In the genomic region with DNA sequence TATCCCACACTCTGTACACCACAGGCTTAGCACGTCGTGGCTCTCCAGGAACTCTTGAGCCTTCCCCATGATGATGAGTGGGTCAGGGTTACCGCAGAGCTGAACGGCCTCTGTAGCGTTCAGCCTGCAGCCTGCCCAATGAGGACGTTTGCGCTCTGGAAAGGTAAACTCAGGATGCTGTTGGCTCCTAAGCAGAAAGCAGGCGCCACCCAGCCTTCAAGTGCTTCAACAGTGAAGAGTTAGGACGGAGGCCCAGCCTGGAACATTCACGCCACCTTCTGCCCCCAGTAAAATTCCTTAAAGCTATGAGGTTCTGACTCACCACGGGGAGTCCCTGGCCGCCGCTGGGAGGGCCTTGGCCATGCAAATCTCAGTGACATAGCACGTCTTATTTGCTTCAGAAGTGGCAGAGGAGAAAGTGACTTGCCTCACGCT, we compare ENCODE assay signal across 8 cellular contexts.
DNase-seq lines count a peak whose midpoint lies in the region; ATAC-seq and TF ChIP-seq lines count a peak whose summit lies in the region.

No MANE protein-coding gene starts in this region.

- H3K36me3 Mint-ChIP-seq in neural progenitor cell, result peaks cover 26% of the 10 kb centered on the region

- CTCF ChIA-PET in HEK293T (lab: Yijun Ruan, JAX), result interaction anchor here (0.6 kb wide), 1 partner anchor 313 kb away, joined by 4 read pairs; no protein-coding TSS in a partner anchor

- POLR2A ChIA-PET in HEK293T (lab: Yijun Ruan, JAX), result no interaction called here

- peaks cover 14% of the 10 kb centered on the region for H3F3A ChIP-seq in neural progenitor cell (ENCODE audit: low read depth)

- in situ Hi-C loops in G401 (cut with HindIII; ENCODE audit: low sequenced_read_pairs), result no loop called here

- no peak overlapping the region for H3K9ac ChIP-seq in HUES48 (ENCODE audit: low read depth, low read length)
- no peak overlapping the region for H3K9ac ChIP-seq in neural progenitor cell

- peaks cover 26% of the 10 kb centered on the region for H3K4me1 Mint-ChIP-seq in neural progenitor cell

- peaks cover 15% of the 10 kb centered on the region for H3K36me3 ChIP-seq in HUES48 (ENCODE audit: control insufficient read depth, insufficient read depth, low read length)
- H3K36me3 ChIP-seq in neural progenitor cell, result no peaks in the 10 kb centered on the region

- peaks cover 7% of the 10 kb centered on the region for H3K27me3 Mint-ChIP-seq in neural progenitor cell (ENCODE audit: insufficient read depth, low read depth)

- H3K9me3 ChIP-seq in HUES48 (ENCODE audit: control insufficient read depth, insufficient read depth, low read length) (no peaks in the 10 kb centered on the region), neural progenitor cell (ENCODE audit: low read depth) (no peaks in the 10 kb centered on the region)

- no peak for TF ChIP-seq CTCF in neural progenitor cell (IDR thresholded peaks at IDR 0.05)

- peaks cover 4% of the 10 kb centered on the region for H4K20me1 ChIP-seq in neural progenitor cell (ENCODE audit: low read depth)

- H3K27ac ChIP-seq in HUES48 (ENCODE audit: low read depth, low read length) (peak overlapping the region; percentile 77), neural progenitor cell (no peak overlapping the region)

- H3K9me3 Mint-ChIP-seq in neural progenitor cell, result no peaks in the 10 kb centered on the region

- DNase-seq in G401 (ENCODE audit: low spot score) (peak; percentile 71), dermis blood vessel endothelial cell (peak; percentile 18), neural progenitor cell (ENCODE audit: low spot score) (peak; percentile 49), GF-D8 (lab: John Stamatoyannopoulos, UW) (no peak), HEK293T (ENCODE audit: extremely low spot score) (no peak), D341Med (ENCODE audit: low spot score) (no peak)

- no peak overlapping the region for H2AFZ ChIP-seq in neural progenitor cell (replicated peaks)

- no peak overlapping the region for H3K27ac Mint-ChIP-seq in neural progenitor cell

- peaks cover 7% of the 10 kb centered on the region; the same call in 1 of the 2 replicates for H3K4me1 ChIP-seq in HUES48 (ENCODE audit: control insufficient read depth, insufficient read depth, low read length)
- H3K4me1 ChIP-seq in neural progenitor cell, result peaks cover 9% of the 10 kb centered on the region

- H3K4me3 Mint-ChIP-seq in neural progenitor cell, result no peak overlapping the region

- no peak for ATAC-seq in HG02852 (IDR thresholded peaks at IDR 0.05; ENCODE audit: unreplicated experiment)

- H3K27me3 ChIP-seq in HUES48 (ENCODE audit: control insufficient read depth, insufficient read depth, low read length) (no peaks in the 10 kb centered on the region), neural progenitor cell (no peaks in the 10 kb centered on the region)

- no peak overlapping the region for H3K4me2 ChIP-seq in neural progenitor cell

- H3K4me3 ChIP-seq in HUES48 (ENCODE audit: low read depth, low read length), result no peak overlapping the region
- H3K4me3 ChIP-seq in neural progenitor cell, result no peak overlapping the region

- no peaks in the 10 kb centered on the region for H3K79me2 ChIP-seq in neural progenitor cell (ENCODE audit: low read depth)

TF ChIP-seq in HEK293T, 16 proteins besides CTCF, POLR2A, EP300 and RAD21:
- TF ChIP-seq NFRKB (IDR thresholded peaks at IDR 0.05) (no peak), L3MBTL2 (conservative IDR thresholded peaks at IDR 0.05) (no peak), FOXM1 (IDR thresholded peaks at IDR 0.05; ENCODE audit: borderline replicate concordance) (no peak), TARDBP (IDR thresholded peaks at IDR 0.05) (no peak), ARNT (IDR thresholded peaks at IDR 0.05) (no peak), LEF1 (IDR thresholded peaks at IDR 0.05; ENCODE audit: borderline replicate concordance) (no peak), HDGF (IDR thresholded peaks at IDR 0.05; ENCODE audit: borderline replicate concordance) (no peak)

Comparison
In these comparisons a context has a peak if more than half of its experiments do, and no peak if none do; other contexts are left out.
1. DNase-seq: peak in G401 (single experiment), dermis blood vessel endothelial cell (single experiment) and neural progenitor cell (single experiment); none in GF-D8 (single experiment), HEK293T (single experiment) and D341Med (single experiment).